ENCODE assay signal across 15 cellular contexts in the genomic region with DNA sequence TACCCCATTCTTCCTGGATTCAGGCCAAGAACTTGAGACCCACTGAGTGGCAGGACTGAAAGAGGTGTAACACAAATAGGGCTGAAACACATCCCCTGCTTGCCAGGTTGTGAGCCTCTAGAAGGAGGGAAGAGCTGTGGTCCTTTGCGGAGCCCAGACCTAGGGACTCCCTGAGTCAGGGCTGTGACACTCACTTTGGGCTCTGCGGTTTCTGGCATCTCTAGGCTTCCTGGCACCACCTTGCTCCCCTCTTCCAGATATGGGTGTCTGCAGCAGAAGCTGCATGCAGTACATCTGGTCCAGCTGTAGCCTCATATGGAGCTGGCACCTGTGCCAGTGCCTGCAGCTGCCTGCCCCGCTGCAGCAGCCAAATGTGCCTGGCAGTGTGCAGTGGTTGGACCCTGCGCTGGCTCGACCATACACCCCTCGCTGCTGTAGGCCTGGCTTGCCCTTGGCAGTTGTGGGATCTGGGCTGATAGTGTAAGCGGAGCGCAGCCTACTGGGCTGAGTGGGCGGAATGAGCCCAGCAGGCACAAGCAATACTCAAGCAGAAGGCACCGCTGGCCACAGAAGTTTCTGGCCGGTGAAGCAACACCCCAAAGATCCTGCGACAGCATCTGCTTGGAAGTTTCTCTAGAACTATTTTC.
A peak's percentile ranks its signal among the peaks of the same experiment; 100 is the strongest.
DNase-seq lines count a peak whose midpoint lies in the region; ATAC-seq, FAIRE-seq and TF ChIP-seq lines count a peak whose summit lies in the region.
"Had no signal": no experiment of that assay in that cellular context is flagged by ENCODE, and none has a peak within 500 bp of the region (broad histone marks: within the 10 kb centered on the region; RNA-seq: fewer than 3 reads in every experiment).

No MANE protein-coding gene starts in this region.

- no peaks in the 10 kb centered on the region for H3K36me3 Mint-ChIP-seq in activated CD8-positive, alpha-beta memory T cell treated with anti-CD3 and anti-CD28 coated beads, Interleukin-2, amount 10 ng/mL, durations not matched to agents 7 days and 5 days
- H3K36me3 Mint-ChIP-seq: activated naive CD8-positive, alpha-beta T cell treated with anti-CD3 and anti-CD28 coated beads, Interleukin-2, amount 10 ng/mL, durations not matched to agents 7 days and 5 days; neural progenitor cell had no signal

- H3K27ac Mint-ChIP-seq in activated CD8-positive, alpha-beta memory T cell treated with anti-CD3 and anti-CD28 coated beads, Interleukin-2, amount 10 ng/mL, durations not matched to agents 7 days and 5 days = no peak overlapping the region
- H3K27ac Mint-ChIP-seq: activated naive CD8-positive, alpha-beta T cell treated with anti-CD3 and anti-CD28 coated beads, Interleukin-2, amount 10 ng/mL, durations not matched to agents 7 days and 5 days; dendritic cell treated with granulocyte-macrophage colony-stimulating factor and Interleukin-4, amounts not matched to agents 40 ng/mL and 50 ng/mL, for 4 days; neural progenitor cell had no signal

- no peak for FAIRE-seq in frontal cortex (lab: Jason Lieb, UNC)
- FAIRE-seq: TTC549 had no signal

- DNase-seq in NCI-H146 (lab: John Stamatoyannopoulos, UW) (peak; percentile 56), NCI-H146 treated with DMSO at 0.1 percent for 48 hours (lab: John Stamatoyannopoulos, UW; ENCODE audit: unreplicated experiment) (no peak), SHP77 (lab: John Stamatoyannopoulos, UW) (peak; percentile 40 to 58), fibroblast of the aortic adventitia (ENCODE audit: low read depth) (peak; percentile 11), sciatic nerve (ENCODE audit: low spot score) (no peak), frontal cortex (ENCODE audit: low spot score in 2 of 2) (no peak)
- DNase-seq in activated CD8-positive, alpha-beta memory T cell treated with anti-CD3 and anti-CD28 coated beads for 24 hours = no peak
- DNase-seq in activated CD8-positive, alpha-beta memory T cell treated with anti-CD3 and anti-CD28 coated beads, Interleukin-2, amount 10 ng/mL, durations not matched to agents 7 days and 5 days = no peak
- DNase-seq: activated naive CD8-positive, alpha-beta T cell treated with anti-CD3 and anti-CD28 coated beads, Interleukin-2, amount 10 ng/mL, durations not matched to agents 7 days and 5 days; left ventricle myocardium superior; NCI-H1048; SJCRH30 had no signal

- no peak overlapping the region for H3K4me3 ChIP-seq in fibroblast of the aortic adventitia (ENCODE audit: low read depth, low read length)
- H3K4me3 ChIP-seq: neural progenitor cell, SJCRH30 had no signal

- intact Hi-C loops in sciatic nerve (cut with DNase I) = no loop called here

- CTCF ChIA-PET in activated CD8-positive, alpha-beta memory T cell treated with anti-CD3 and anti-CD28 coated beads, Interleukin-2, amount 10 ng/mL, durations not matched to agents 7 days and 5 days (lab: Charles Lee) = no interaction called here

- no peaks in the 10 kb centered on the region for H3K27me3 Mint-ChIP-seq in activated CD8-positive, alpha-beta memory T cell treated with anti-CD3 and anti-CD28 coated beads, Interleukin-2, amount 10 ng/mL, durations not matched to agents 7 days and 5 days
- H3K27me3 Mint-ChIP-seq: activated naive CD8-positive, alpha-beta T cell treated with anti-CD3 and anti-CD28 coated beads, Interleukin-2, amount 10 ng/mL, durations not matched to agents 7 days and 5 days; dendritic cell treated with granulocyte-macrophage colony-stimulating factor and Interleukin-4, amounts not matched to agents 40 ng/mL and 50 ng/mL, for 4 days had no signal

- H3K9me3 Mint-ChIP-seq in activated CD8-positive, alpha-beta memory T cell treated with anti-CD3 and anti-CD28 coated beads, Interleukin-2, amount 10 ng/mL, durations not matched to agents 7 days and 5 days (ENCODE audit: low read depth) = no peaks in the 10 kb centered on the region
- H3K9me3 Mint-ChIP-seq: activated naive CD8-positive, alpha-beta T cell treated with anti-CD3 and anti-CD28 coated beads, Interleukin-2, amount 10 ng/mL, durations not matched to agents 7 days and 5 days; neural progenitor cell had no signal

- no peaks in the 10 kb centered on the region for H3K4me1 Mint-ChIP-seq in activated CD8-positive, alpha-beta memory T cell treated with anti-CD3 and anti-CD28 coated beads, Interleukin-2, amount 10 ng/mL, durations not matched to agents 7 days and 5 days
- H3K4me1 Mint-ChIP-seq: activated naive CD8-positive, alpha-beta T cell treated with anti-CD3 and anti-CD28 coated beads, Interleukin-2, amount 10 ng/mL, durations not matched to agents 7 days and 5 days; neural progenitor cell had no signal

- peak; percentile 48 for ATAC-seq in sciatic nerve
- no peak for ATAC-seq in activated CD8-positive, alpha-beta memory T cell treated with anti-CD3 and anti-CD28 coated beads, Interleukin-2, amount 10 ng/mL, durations not matched to agents 7 days and 5 days
- ATAC-seq: left ventricle myocardium superior had no signal

- no peak overlapping the region for H3K4me3 Mint-ChIP-seq in activated CD8-positive, alpha-beta memory T cell treated with anti-CD3 and anti-CD28 coated beads, Interleukin-2, amount 10 ng/mL, durations not matched to agents 7 days and 5 days
- H3K4me3 Mint-ChIP-seq: activated naive CD8-positive, alpha-beta T cell treated with anti-CD3 and anti-CD28 coated beads, Interleukin-2, amount 10 ng/mL, durations not matched to agents 7 days and 5 days; dendritic cell treated with granulocyte-macrophage colony-stimulating factor and Interleukin-4, amounts not matched to agents 40 ng/mL and 50 ng/mL, for 4 days; neural progenitor cell had no signal

- no peak for TF ChIP-seq CTCF in fibroblast of the aortic adventitia (IDR thresholded peaks at IDR 0.05; ENCODE audit: insufficient read depth, low read length)

Comparison
In these comparisons a context has a peak if more than half of its experiments do, and no peak if none do; other contexts are left out.
1. DNase-seq: peak in NCI-H146 (single experiment), SHP77 (2 of 2) and fibroblast of the aortic adventitia (single experiment); none in NCI-H146 treated with DMSO at 0.1 percent for 48 hours (single experiment), sciatic nerve (single experiment), frontal cortex (0 of 2), activated CD8-positive, alpha-beta memory T cell treated with anti-CD3 and anti-CD28 coated beads for 24 hours (single experiment) and activated CD8-positive, alpha-beta memory T cell treated with anti-CD3 and anti-CD28 coated beads, Interleukin-2, amount 10 ng/mL, durations not matched to agents 7 days and 5 days (single experiment).